In the genomic region with DNA sequence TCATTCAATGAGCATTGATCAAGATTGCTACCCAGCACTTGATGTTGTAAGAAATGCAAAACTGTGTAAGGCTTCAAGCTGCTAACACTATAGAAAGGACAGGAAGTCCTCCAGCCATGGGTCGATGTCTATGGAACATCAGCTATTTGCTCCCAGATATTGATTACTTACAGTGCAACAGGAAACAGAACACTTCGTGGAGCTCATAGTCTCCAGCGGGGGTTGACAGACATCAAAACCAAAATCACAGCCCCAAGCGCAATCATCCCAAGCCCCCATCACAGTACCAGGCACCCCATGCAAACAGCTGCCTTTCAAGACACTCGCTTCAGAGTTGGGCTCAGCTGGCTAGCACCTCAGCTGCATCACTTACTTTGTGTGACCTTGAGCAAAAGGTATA, we compare ENCODE assay signal across 2 cellular contexts.
TF ChIP-seq lines count a peak whose summit lies in the region.

No MANE protein-coding gene starts in this region.

TF ChIP-seq in GM23338, 12 proteins besides CTCF, POLR2A, EP300 and RAD21:
- TF ChIP-seq EZH2 (IDR thresholded peaks at IDR 0.05; ENCODE audit: low read depth, unreplicated experiment) (no peak), NANOG (IDR thresholded peaks at IDR 0.05; ENCODE audit: borderline replicate concordance) (no peak), JUNB (IDR thresholded peaks at IDR 0.05; ENCODE audit: unreplicated experiment) (no peak), ZNF114 (CRISPR knock-in tag; IDR thresholded peaks at IDR 0.05) (no peak), CREB1 (CRISPR knock-in tag; IDR thresholded peaks at IDR 0.05; ENCODE audit: low read depth) (no peak), ZNF331 (CRISPR knock-in tag; IDR thresholded peaks at IDR 0.05; ENCODE audit: low read depth) (no peak), STAT1 (IDR thresholded peaks at IDR 0.05; ENCODE audit: unreplicated experiment) (no peak), EZH2phosphoT487 (IDR thresholded peaks at IDR 0.05; ENCODE audit: unreplicated experiment) (no peak)
- TF ChIP-seq, protein P1, sequence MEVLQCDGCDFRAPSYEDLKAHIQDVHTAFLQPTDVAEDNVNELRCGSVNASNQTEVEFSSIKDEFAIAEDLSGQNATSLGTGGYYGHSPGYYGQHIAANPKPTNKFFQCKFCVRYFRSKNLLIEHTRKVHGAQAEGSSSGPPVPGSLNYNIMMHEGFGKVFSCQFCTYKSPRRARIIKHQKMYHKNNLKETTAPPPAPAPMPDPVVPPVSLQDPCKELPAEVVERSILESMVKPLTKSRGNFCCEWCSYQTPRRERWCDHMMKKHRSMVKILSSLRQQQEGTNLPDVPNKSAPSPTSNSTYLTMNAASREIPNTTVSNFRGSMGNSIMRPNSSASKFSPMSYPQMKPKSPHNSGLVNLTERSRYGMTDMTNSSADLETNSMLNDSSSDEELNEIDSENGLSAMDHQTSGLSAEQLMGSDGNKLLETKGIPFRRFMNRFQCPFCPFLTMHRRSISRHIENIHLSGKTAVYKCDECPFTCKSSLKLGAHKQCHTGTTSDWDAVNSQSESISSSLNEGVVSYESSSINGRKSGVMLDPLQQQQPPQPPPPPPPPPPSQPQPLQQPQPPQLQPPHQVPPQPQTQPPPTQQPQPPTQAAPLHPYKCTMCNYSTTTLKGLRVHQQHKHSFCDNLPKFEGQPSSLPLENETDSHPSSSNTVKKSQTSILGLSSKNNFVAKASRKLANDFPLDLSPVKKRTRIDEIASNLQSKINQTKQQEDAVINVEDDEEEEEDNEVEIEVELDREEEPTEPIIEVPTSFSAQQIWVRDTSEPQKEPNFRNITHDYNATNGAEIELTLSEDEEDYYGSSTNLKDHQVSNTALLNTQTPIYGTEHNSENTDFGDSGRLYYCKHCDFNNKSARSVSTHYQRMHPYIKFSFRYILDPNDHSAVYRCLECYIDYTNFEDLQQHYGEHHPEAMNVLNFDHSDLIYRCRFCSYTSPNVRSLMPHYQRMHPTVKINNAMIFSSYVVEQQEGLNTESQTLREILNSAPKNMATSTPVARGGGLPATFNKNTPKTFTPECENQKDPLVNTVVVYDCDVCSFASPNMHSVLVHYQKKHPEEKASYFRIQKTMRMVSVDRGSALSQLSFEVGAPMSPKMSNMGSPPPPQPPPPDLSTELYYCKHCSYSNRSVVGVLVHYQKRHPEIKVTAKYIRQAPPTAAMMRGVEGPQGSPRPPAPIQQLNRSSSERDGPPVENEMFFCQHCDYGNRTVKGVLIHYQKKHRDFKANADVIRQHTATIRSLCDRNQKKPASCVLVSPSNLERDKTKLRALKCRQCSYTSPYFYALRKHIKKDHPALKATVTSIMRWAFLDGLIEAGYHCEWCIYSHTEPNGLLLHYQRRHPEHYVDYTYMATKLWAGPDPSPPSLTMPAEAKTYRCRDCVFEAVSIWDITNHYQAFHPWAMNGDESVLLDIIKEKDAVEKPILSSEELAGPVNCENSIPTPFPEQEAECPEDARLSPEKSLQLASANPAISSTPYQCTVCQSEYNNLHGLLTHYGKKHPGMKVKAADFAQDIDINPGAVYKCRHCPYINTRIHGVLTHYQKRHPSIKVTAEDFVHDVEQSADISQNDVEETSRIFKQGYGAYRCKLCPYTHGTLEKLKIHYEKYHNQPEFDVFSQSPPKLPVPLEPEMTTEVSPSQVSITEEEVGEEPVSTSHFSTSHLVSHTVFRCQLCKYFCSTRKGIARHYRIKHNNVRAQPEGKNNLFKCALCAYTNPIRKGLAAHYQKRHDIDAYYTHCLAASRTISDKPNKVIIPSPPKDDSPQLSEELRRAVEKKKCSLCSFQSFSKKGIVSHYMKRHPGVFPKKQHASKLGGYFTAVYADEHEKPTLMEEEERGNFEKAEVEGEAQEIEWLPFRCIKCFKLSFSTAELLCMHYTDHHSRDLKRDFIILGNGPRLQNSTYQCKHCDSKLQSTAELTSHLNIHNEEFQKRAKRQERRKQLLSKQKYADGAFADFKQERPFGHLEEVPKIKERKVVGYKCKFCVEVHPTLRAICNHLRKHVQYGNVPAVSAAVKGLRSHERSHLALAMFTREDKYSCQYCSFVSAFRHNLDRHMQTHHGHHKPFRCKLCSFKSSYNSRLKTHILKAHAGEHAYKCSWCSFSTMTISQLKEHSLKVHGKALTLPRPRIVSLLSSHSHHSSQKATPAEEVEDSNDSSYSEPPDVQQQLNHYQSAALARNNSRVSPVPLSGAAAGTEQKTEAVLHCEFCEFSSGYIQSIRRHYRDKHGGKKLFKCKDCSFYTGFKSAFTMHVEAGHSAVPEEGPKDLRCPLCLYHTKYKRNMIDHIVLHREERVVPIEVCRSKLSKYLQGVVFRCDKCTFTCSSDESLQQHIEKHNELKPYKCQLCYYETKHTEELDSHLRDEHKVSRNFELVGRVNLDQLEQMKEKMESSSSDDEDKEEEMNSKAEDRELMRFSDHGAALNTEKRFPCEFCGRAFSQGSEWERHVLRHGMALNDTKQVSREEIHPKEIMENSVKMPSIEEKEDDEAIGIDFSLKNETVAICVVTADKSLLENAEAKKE (CRISPR knock-in tag; IDR thresholded peaks at IDR 0.05): no peak

TF ChIP-seq in HepG2, 621 proteins besides CTCF, POLR2A, EP300 and RAD21 (continues in another document):
- TF ChIP-seq KDM3A (CRISPR knock-in tag; IDR thresholded peaks at IDR 0.05; ENCODE audit: low read depth): no peak; the same call in 1 of the 2 replicates
- TF ChIP-seq ZBTB1 (CRISPR knock-in tag; IDR thresholded peaks at IDR 0.05; ENCODE audit: borderline replicate concordance): no peak
- no peak for TF ChIP-seq ZFP62 (CRISPR knock-in tag; IDR thresholded peaks at IDR 0.05)
- peak; percentile 18; the same call in 1 of the 2 replicates for TF ChIP-seq YEATS2 (CRISPR knock-in tag; IDR thresholded peaks at IDR 0.05; ENCODE audit: borderline replicate concordance)
- no peak for TF ChIP-seq U2AF2 (IDR thresholded peaks at IDR 0.05; ENCODE audit: low read depth, low read length)
- TF ChIP-seq CENPX (CRISPR knock-in tag; IDR thresholded peaks at IDR 0.05): no peak
- TF ChIP-seq SMAD3 (CRISPR knock-in tag; IDR thresholded peaks at IDR 0.05): 0 out of 2 replicates have a peak, but pooled peaks have one; percentile 40
- TF ChIP-seq ESRRA (CRISPR knock-in tag; IDR thresholded peaks at IDR 0.05; ENCODE audit: low read depth): 0 out of 2 replicates have a peak, but pooled peaks have one; percentile 36
- TF ChIP-seq FOXP1 (IDR thresholded peaks at IDR 0.05): 0 out of 2 replicates have a peak, but pooled peaks have one; percentile 21
- peak; percentile 74 for TF ChIP-seq FOXP1 (CRISPR knock-in tag; IDR thresholded peaks at IDR 0.05)
- TF ChIP-seq RFXAP (CRISPR knock-in tag; IDR thresholded peaks at IDR 0.05; ENCODE audit: borderline replicate concordance): no peak
- TF ChIP-seq ZNF101 (CRISPR knock-in tag; IDR thresholded peaks at IDR 0.05; ENCODE audit: borderline replicate concordance, low read depth): no peak
- no peak for TF ChIP-seq ZNF317 (CRISPR knock-in tag; IDR thresholded peaks at IDR 0.05)
- no peak for TF ChIP-seq MXI1 (IDR thresholded peaks at IDR 0.05; ENCODE audit: borderline replicate concordance, low read depth, low read length)
- 0 out of 2 replicates have a peak, but pooled peaks have one; percentile 23 for TF ChIP-seq NR2C2 (CRISPR knock-in tag; IDR thresholded peaks at IDR 0.05; ENCODE audit: borderline replicate concordance)
- TF ChIP-seq JUND (CRISPR knock-in tag; IDR thresholded peaks at IDR 0.05): 0 out of 2 replicates have a peak, but pooled peaks have one; percentile 19
- TF ChIP-seq, protein P2, sequence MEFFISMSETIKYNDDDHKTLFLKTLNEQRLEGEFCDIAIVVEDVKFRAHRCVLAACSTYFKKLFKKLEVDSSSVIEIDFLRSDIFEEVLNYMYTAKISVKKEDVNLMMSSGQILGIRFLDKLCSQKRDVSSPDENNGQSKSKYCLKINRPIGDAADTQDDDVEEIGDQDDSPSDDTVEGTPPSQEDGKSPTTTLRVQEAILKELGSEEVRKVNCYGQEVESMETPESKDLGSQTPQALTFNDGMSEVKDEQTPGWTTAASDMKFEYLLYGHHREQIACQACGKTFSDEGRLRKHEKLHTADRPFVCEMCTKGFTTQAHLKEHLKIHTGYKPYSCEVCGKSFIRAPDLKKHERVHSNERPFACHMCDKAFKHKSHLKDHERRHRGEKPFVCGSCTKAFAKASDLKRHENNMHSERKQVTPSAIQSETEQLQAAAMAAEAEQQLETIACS (CRISPR knock-in tag; IDR thresholded peaks at IDR 0.05): no peak
- no peak for TF ChIP-seq GMEB1 (CRISPR knock-in tag; IDR thresholded peaks at IDR 0.05; ENCODE audit: borderline replicate concordance)
- TF ChIP-seq SMAD9 (CRISPR knock-in tag; IDR thresholded peaks at IDR 0.05): no peak
- TF ChIP-seq CCAR2 (optimal IDR thresholded peaks at IDR 0.05; ENCODE audit: low read depth, low read length): no peak
- no peak for TF ChIP-seq ZNF678 (CRISPR knock-in tag; IDR thresholded peaks at IDR 0.05)
- peak; percentile 68; the same call in 1 of the 2 replicates for TF ChIP-seq MIXL1 (CRISPR knock-in tag; IDR thresholded peaks at IDR 0.05)
- TF ChIP-seq EHMT2 (IDR thresholded peaks at IDR 0.05; ENCODE audit: borderline replicate concordance, low read depth, low read length): no peak
- TF ChIP-seq CEBPB (IDR thresholded peaks at IDR 0.05; ENCODE audit: borderline replicate concordance, low read depth, low read length): peak; percentile 16; the same call in 1 of the 2 replicates
- TF ChIP-seq SYNCRIP (IDR thresholded peaks at IDR 0.05; ENCODE audit: insufficient read depth, low read depth, low read length): no peak
- TF ChIP-seq, protein P3, sequence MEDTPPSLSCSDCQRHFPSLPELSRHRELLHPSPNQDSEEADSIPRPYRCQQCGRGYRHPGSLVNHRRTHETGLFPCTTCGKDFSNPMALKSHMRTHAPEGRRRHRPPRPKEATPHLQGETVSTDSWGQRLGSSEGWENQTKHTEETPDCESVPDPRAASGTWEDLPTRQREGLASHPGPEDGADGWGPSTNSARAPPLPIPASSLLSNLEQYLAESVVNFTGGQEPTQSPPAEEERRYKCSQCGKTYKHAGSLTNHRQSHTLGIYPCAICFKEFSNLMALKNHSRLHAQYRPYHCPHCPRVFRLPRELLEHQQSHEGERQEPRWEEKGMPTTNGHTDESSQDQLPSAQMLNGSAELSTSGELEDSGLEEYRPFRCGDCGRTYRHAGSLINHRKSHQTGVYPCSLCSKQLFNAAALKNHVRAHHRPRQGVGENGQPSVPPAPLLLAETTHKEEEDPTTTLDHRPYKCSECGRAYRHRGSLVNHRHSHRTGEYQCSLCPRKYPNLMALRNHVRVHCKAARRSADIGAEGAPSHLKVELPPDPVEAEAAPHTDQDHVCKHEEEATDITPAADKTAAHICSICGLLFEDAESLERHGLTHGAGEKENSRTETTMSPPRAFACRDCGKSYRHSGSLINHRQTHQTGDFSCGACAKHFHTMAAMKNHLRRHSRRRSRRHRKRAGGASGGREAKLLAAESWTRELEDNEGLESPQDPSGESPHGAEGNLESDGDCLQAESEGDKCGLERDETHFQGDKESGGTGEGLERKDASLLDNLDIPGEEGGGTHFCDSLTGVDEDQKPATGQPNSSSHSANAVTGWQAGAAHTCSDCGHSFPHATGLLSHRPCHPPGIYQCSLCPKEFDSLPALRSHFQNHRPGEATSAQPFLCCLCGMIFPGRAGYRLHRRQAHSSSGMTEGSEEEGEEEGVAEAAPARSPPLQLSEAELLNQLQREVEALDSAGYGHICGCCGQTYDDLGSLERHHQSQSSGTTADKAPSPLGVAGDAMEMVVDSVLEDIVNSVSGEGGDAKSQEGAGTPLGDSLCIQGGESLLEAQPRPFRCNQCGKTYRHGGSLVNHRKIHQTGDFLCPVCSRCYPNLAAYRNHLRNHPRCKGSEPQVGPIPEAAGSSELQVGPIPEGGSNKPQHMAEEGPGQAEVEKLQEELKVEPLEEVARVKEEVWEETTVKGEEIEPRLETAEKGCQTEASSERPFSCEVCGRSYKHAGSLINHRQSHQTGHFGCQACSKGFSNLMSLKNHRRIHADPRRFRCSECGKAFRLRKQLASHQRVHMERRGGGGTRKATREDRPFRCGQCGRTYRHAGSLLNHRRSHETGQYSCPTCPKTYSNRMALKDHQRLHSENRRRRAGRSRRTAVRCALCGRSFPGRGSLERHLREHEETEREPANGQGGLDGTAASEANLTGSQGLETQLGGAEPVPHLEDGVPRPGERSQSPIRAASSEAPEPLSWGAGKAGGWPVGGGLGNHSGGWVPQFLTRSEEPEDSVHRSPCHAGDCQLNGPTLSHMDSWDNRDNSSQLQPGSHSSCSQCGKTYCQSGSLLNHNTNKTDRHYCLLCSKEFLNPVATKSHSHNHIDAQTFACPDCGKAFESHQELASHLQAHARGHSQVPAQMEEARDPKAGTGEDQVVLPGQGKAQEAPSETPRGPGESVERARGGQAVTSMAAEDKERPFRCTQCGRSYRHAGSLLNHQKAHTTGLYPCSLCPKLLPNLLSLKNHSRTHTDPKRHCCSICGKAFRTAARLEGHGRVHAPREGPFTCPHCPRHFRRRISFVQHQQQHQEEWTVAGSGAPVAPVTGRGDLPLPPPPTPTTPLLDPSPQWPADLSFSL (CRISPR knock-in tag; IDR thresholded peaks at IDR 0.05): no peak
- TF ChIP-seq PPARG (CRISPR knock-in tag; conservative IDR thresholded peaks at IDR 0.05): no peak
- TF ChIP-seq ZNF326 (CRISPR knock-in tag; IDR thresholded peaks at IDR 0.05; ENCODE audit: borderline replicate concordance): no peak
- TF ChIP-seq, protein P4, sequence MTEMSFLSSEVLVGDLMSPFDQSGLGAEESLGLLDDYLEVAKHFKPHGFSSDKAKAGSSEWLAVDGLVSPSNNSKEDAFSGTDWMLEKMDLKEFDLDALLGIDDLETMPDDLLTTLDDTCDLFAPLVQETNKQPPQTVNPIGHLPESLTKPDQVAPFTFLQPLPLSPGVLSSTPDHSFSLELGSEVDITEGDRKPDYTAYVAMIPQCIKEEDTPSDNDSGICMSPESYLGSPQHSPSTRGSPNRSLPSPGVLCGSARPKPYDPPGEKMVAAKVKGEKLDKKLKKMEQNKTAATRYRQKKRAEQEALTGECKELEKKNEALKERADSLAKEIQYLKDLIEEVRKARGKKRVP (CRISPR knock-in tag; IDR thresholded peaks at IDR 0.05): no peak
- no peak for TF ChIP-seq ZNF781 (CRISPR knock-in tag; IDR thresholded peaks at IDR 0.05; ENCODE audit: borderline replicate concordance, not compliant biosample characterization)
- 0 out of 2 replicates have a peak, but pooled peaks have one; percentile 30 for TF ChIP-seq MYPOP (CRISPR knock-in tag; IDR thresholded peaks at IDR 0.05)
- no peak for TF ChIP-seq REPIN1 (CRISPR knock-in tag; IDR thresholded peaks at IDR 0.05; ENCODE audit: borderline replicate concordance, low read depth)
